Comparison of ENCODE assay signal across 12 cellular contexts in the genomic region with DNA sequence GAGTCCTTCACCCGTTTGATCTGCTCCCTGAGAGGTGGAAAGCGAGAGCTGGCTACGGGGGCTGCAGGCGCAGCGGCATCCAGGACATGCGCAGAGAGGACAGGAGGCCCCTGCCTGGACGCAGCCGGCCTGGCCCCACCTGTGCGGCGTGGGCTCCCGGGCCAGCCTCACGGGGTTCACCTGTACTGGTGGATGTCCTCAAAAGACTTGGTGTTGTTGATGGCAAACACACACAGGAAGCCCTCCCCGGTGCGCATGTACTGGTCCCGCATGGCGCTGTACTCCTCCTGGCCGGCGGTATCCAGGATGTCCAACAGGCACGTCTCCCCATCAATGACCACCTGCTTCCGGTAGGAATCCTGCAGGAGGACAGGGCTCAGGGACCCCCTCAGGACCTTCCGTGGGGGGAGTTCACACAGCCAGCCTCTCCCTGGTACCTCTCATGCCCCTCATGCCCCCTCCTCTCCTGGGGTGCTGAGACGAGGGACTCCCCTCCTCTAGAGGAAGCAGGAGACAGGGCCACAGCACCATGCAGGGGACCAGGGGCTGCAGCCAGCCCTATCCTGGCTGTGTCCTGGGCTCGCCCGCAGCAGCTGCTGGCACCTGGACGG. TPM values are rescaled to one million over a fixed set of nuclear protein-coding genes. Genes with fewer than 3 reads are reported as not detected.
DNase-seq lines count a peak whose midpoint lies in the region; ATAC-seq and TF ChIP-seq lines count a peak whose summit lies in the region.
"Had no signal": no experiment of that assay in that cellular context is flagged by ENCODE, and none has a peak within 500 bp of the region (broad histone marks: within the 10 kb centered on the region; RNA-seq: fewer than 3 reads in every experiment).

No MANE protein-coding gene starts in this region.

- ATAC-seq in activated CD4-positive, alpha-beta T cell treated with anti-CD3 and anti-CD28 coated beads for 36 hours: no peak
- ATAC-seq in esophagus mucosa (no peak), HG03460 (IDR thresholded peaks at IDR 0.05; ENCODE audit: unreplicated experiment) (no peak)
- ATAC-seq: heart left ventricle had no signal

- peaks cover 26% of the 10 kb centered on the region for H3K4me1 ChIP-seq in NT2/D1 (ENCODE audit: insufficient read depth, insufficient read length)

- peaks cover 50% of the 10 kb centered on the region for H3K36me3 ChIP-seq in NT2/D1 (ENCODE audit: insufficient read depth, insufficient read length, low read length)
- H3K36me3 ChIP-seq: ovary had no signal

- H3K9me3 Mint-ChIP-seq in activated CD4-positive, alpha-beta T cell treated with anti-CD3 and anti-CD28 coated beads for 36 hours (ENCODE audit: low read depth): no peaks in the 10 kb centered on the region

- intact Hi-C loops in activated CD4-positive, alpha-beta T cell treated with anti-CD3 and anti-CD28 coated beads for 36 hours (cut with DNase I, micrococcal nuclease): no loop called here

- H3K9me3 ChIP-seq in NT2/D1 (ENCODE audit: insufficient read depth, low read length): no peaks in the 10 kb centered on the region
- H3K9me3 ChIP-seq: heart left ventricle, ovary had no signal

- CTCF ChIA-PET in activated CD4-positive, alpha-beta T cell treated with anti-CD3 and anti-CD28 coated beads for 36 hours (lab: Charles Lee): interaction anchor here (1.3 kb wide), 1 partner anchor 15 kb away, joined by 6 read pairs; no protein-coding TSS in a partner anchor

- peak; percentile 12 for DNase-seq in activated CD4-positive, alpha-beta T cell treated with anti-CD3 and anti-CD28 coated beads for 36 hours
- DNase-seq in activated CD4-positive, alpha-beta T cell treated with anti-CD3 and anti-CD28 coated beads for 1 hour: no peak
- DNase-seq in NT2/D1 (ENCODE audit: low read depth, low spot score) (no peak), epithelial cell of esophagus (ENCODE audit: low read depth) (no peak), skeletal muscle cell (ENCODE audit: low read depth) (no peak), NCI-H82 (lab: John Stamatoyannopoulos, UW) (no peak)
- DNase-seq: ACHN, T1000 had no signal

- no peaks in the 10 kb centered on the region for H3K27me3 Mint-ChIP-seq in activated CD4-positive, alpha-beta T cell treated with anti-CD3 and anti-CD28 coated beads for 36 hours

- H3K9ac ChIP-seq in NT2/D1 (ENCODE audit: insufficient read length, low read depth): peak overlapping the region; percentile 94

- POLR2A ChIA-PET in activated CD4-positive, alpha-beta T cell treated with anti-CD3 and anti-CD28 coated beads for 36 hours (lab: Charles Lee): no interaction called here

- peaks cover 17% of the 10 kb centered on the region for H3K4me1 Mint-ChIP-seq in activated CD4-positive, alpha-beta T cell treated with anti-CD3 and anti-CD28 coated beads for 36 hours

- no peak for TF ChIP-seq CTCF in epithelial cell of esophagus (IDR thresholded peaks at IDR 0.05; ENCODE audit: insufficient read depth, low read depth, low read length, missing control alignments)

- H3K4me3 ChIP-seq in NT2/D1 (ENCODE audit: insufficient read length, low read depth) (peak overlapping the region; percentile 80), epithelial cell of esophagus (ENCODE audit: low read length) (peak overlapping the region; percentile 76), skeletal muscle cell (ENCODE audit: low read depth, low read length) (peak overlapping the region; percentile 91)

- H3K36me3 Mint-ChIP-seq in activated CD4-positive, alpha-beta T cell treated with anti-CD3 and anti-CD28 coated beads for 36 hours (ENCODE audit: low read depth): peaks cover 1% of the 10 kb centered on the region

- H3K27me3 ChIP-seq in NT2/D1 (ENCODE audit: insufficient read depth, insufficient read length): peaks cover 26% of the 10 kb centered on the region
- H3K27me3 ChIP-seq: ovary had no signal

- H3K27ac Mint-ChIP-seq in activated CD4-positive, alpha-beta T cell treated with anti-CD3 and anti-CD28 coated beads for 36 hours: no peak overlapping the region

- peak overlapping the region; percentile 67 for H3K4me3 Mint-ChIP-seq in activated CD4-positive, alpha-beta T cell treated with anti-CD3 and anti-CD28 coated beads for 36 hours

RNA-seq across cellular contexts. Expression of a gene that starts 1.7 kb away (rescaled TPM):
- total RNA-seq in activated CD4-positive, alpha-beta T cell treated with anti-CD3 and anti-CD28 coated beads for 36 hours: 10 to 100 TPM; 26.8 to 41.9 TPM
- 118 TPM for total RNA-seq in esophagus mucosa

RNA-seq across cellular contexts. Expression of a gene that starts 3.6 kb away (rescaled TPM):
- total RNA-seq in activated CD4-positive, alpha-beta T cell treated with anti-CD3 and anti-CD28 coated beads for 36 hours: under 1 TPM; 0.96 to 0.98 TPM
- 1.3 TPM for total RNA-seq in esophagus mucosa

RNA-seq across cellular contexts. Expression of a gene that starts 26.6 kb away (rescaled TPM):
- 100 to 1,000 TPM; 111 to 116 TPM for total RNA-seq in activated CD4-positive, alpha-beta T cell treated with anti-CD3 and anti-CD28 coated beads for 36 hours
- 152 TPM for total RNA-seq in esophagus mucosa

RNA-seq across cellular contexts. Expression of a gene that starts 26.8 kb away (rescaled TPM):
- total RNA-seq in activated CD4-positive, alpha-beta T cell treated with anti-CD3 and anti-CD28 coated beads for 36 hours: 1 to 10 TPM; 2.7 to 4.9 TPM
- 3.0 TPM for total RNA-seq in esophagus mucosa

RNA-seq across cellular contexts. Expression of a gene that starts 27.1 kb away (rescaled TPM):
- total RNA-seq in activated CD4-positive, alpha-beta T cell treated with anti-CD3 and anti-CD28 coated beads for 36 hours: 10 to 100 TPM; 16.8 TPM
- total RNA-seq in esophagus mucosa: 19.6 TPM
